14 cellular contexts compared by ENCODE assay signal in genomic region chr5:159089675-159090074, GRCh38. TPM values are rescaled to one million over a fixed set of nuclear protein-coding genes. Genes with fewer than 3 reads are reported as not detected.
"Had no signal": no experiment of that assay in that cellular context is flagged by ENCODE, and none has a peak within 500 bp of the region (broad histone marks: within the 10 kb centered on the region; RNA-seq: fewer than 3 reads in every experiment).

No MANE protein-coding gene starts in this region.

- H3K9ac ChIP-seq: parathyroid adenoma had no signal

- H3K9me3 Mint-ChIP-seq: activated B cell treated with CpG ODN at 0.5 μM for 24 hours; activated CD4-positive, alpha-beta T cell treated with anti-CD3 and anti-CD28 coated beads, Interleukin-2, amount 10 ng/mL, durations not matched to agents 24 days and 14 days had no signal

- ATAC-seq: gastroesophageal sphincter, left cardiac atrium had no signal

- H3K4me3 Mint-ChIP-seq: activated B cell treated with CpG ODN at 0.5 μM for 24 hours; activated CD4-positive, alpha-beta T cell treated with anti-CD3 and anti-CD28 coated beads, Interleukin-2, amount 10 ng/mL, durations not matched to agents 24 days and 14 days had no signal

- H3K79me2 ChIP-seq: parathyroid adenoma had no signal

- H3K9me3 ChIP-seq: gastroesophageal sphincter, thyroid gland had no signal

- H3K27me3 Mint-ChIP-seq: activated B cell treated with CpG ODN at 0.5 μM for 24 hours had no signal

- H3K36me3 ChIP-seq: gastroesophageal sphincter, thyroid gland had no signal

- H3K27me3 ChIP-seq: thyroid gland had no signal

- H3K4me3 ChIP-seq: gastroesophageal sphincter, lung, thyroid gland had no signal

- H3K4me1 ChIP-seq: parathyroid adenoma, thyroid gland had no signal

- H2AFZ ChIP-seq: parathyroid adenoma had no signal

- H3K27ac Mint-ChIP-seq: activated B cell treated with CpG ODN at 0.5 μM for 24 hours; activated CD4-positive, alpha-beta T cell treated with anti-CD3 and anti-CD28 coated beads, Interleukin-2, amount 10 ng/mL, durations not matched to agents 24 days and 14 days had no signal

- DNase-seq: activated B cell treated with CpG ODN at 0.5 μM for 24 hours; activated CD4-positive, alpha-beta T cell treated with anti-CD3 and anti-CD28 coated beads, Interleukin-2, amount 10 ng/mL, durations not matched to agents 24 days and 14 days; activated CD8-positive, alpha-beta memory T cell treated with anti-CD3 and anti-CD28 coated beads for 24 hours; activated naive CD4-positive, alpha-beta T cell; aorta; left cardiac atrium; stimulated activated CD4-positive, alpha-beta T cell treated with anti-CD3 and anti-CD28 coated beads, Interleukin-1b, Interleukin-23, amount 100 ng/mL, for 48 hours; SW 1271; thyroid gland had no signal

- H3K27ac ChIP-seq: epithelial cell of prostate, gastroesophageal sphincter, parathyroid adenoma had no signal

RNA-seq across cellular contexts. Expression of gene EBF1, which starts 10.0 kb away (rescaled TPM):
- total RNA-seq: activated CD4-positive, alpha-beta T cell treated with anti-CD3 and anti-CD28 coated beads, Interleukin-2, amount 10 ng/mL, durations not matched to agents 24 days and 14 days; bronchial epithelial cell had no signal
